Comparison of ENCODE assay signal across 23 cellular contexts in the genomic region with DNA sequence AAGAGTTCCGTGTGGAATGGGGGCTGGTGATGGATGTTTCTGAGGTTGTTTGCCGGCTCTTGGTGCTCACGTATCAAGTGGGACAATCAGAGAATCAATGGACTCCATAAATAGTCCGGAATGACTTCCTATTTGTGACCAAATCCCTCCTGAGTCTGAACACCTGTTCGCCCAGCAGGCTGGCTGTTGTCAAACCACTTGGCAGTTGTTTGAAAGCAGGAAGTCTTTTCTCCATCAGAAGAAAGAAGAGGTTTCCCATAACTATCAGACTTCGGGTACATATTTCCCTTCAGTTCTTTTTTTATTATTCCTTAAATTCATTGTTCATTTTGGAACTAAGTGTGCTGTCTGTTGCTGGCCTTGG.
DNase-seq lines count a peak whose midpoint lies in the region; ATAC-seq lines count a peak whose summit lies in the region.
"Had no signal": no experiment of that assay in that cellular context is flagged by ENCODE, and none has a peak within 500 bp of the region (broad histone marks: within the 10 kb centered on the region; RNA-seq: fewer than 3 reads in every experiment).

No MANE protein-coding gene starts in this region.

- peak; percentile 23 for DNase-seq in COR-L47 (lab: John Stamatoyannopoulos, UW)
- peak; percentile 48 for DNase-seq in DMS53 treated with DMSO at 0.1 percent for 48 hours (lab: John Stamatoyannopoulos, UW; ENCODE audit: unreplicated experiment)
- DNase-seq in NCI-H345 (lab: John Stamatoyannopoulos, UW): peak; percentile 79
- peak; percentile 89 for DNase-seq in myocyte (ENCODE audit: low read depth)
- no peak for DNase-seq in head of caudate nucleus
- DNase-seq: activated CD4-positive, CD25-positive, alpha-beta regulatory T cell; activated CD8-positive, alpha-beta memory T cell treated with anti-CD3 and anti-CD28 coated beads, Interleukin-2, amount 10 ng/mL, durations not matched to agents 7 days and 5 days; activated naive CD4-positive, alpha-beta T cell; activated T-cell treated with anti-CD3 and anti-CD28 coated beads, Interleukin-2, amount 50 U/mL, for 72 hours; esophagus squamous epithelium; foreskin melanocyte; GDM1; NCI-H1694; NCI-H526 treated with DMSO at 0.1 percent for 48 hours; pancreas; stimulated activated CD4-positive, alpha-beta T cell treated with anti-CD3 and anti-CD28 coated beads, Interleukin-4, amount 100 ng/mL, for 4 hours; substantia nigra; T-helper 1 cell; upper lobe of left lung had no signal

- no peak for ATAC-seq in GM19324 (IDR thresholded peaks at IDR 0.05; ENCODE audit: low FRiP score, unreplicated experiment)
- no peak for ATAC-seq in GM21381 (IDR thresholded peaks at IDR 0.05; ENCODE audit: unreplicated experiment)
- ATAC-seq: activated CD8-positive, alpha-beta memory T cell treated with anti-CD3 and anti-CD28 coated beads, Interleukin-2, amount 10 ng/mL, durations not matched to agents 7 days and 5 days; activated T-cell treated with anti-CD3 and anti-CD28 coated beads, Interleukin-2, amount 50 U/mL, for 72 hours; K562; pancreas; stimulated activated memory B cell treated with anti-CD40 and anti-IgM and Interleukin-4, amounts not matched to agents 10 μg/mL and 1 μg/mL and 100 μg/mL, for 72 hours had no signal

- intact Hi-C loops in head of caudate nucleus (cut with DNase I): no loop called here

Comparison
In these comparisons a context has a peak if more than half of its experiments do, and no peak if none do; other contexts are left out.
1. DNase-seq: peak in COR-L47 (single experiment), DMS53 treated with DMSO at 0.1 percent for 48 hours (single experiment), NCI-H345 (single experiment) and myocyte (single experiment); none in head of caudate nucleus (0 of 42).